ENCODE assay signal across 12 cellular contexts in genomic region chr22:23837496-23837859, GRCh38.
DNase-seq lines count a peak whose midpoint lies in the region; ATAC-seq and TF ChIP-seq lines count a peak whose summit lies in the region.
"Had no signal": no experiment of that assay in that cellular context is flagged by ENCODE, and none has a peak within 500 bp of the region (broad histone marks: within the 10 kb centered on the region; RNA-seq: fewer than 3 reads in every experiment).

No MANE protein-coding gene starts in this region.

- peak overlapping the region; percentile 89 for H3K4me3 Mint-ChIP-seq in stimulated activated naive CD8-positive, alpha-beta T cell treated with anti-CD3 and anti-CD28 coated beads, Interleukin-15, Interleukin-2, amounts not matched to agents 100 ng/mL and 50 ng/mL, for 24 hours

- no peak for ATAC-seq in stimulated activated naive CD8-positive, alpha-beta T cell treated with anti-CD3 and anti-CD28 coated beads, Interleukin-15, Interleukin-2, amounts not matched to agents 100 U/mL and 50 U/mL, for 24 hours
- no peak for ATAC-seq in HG02970 (IDR thresholded peaks at IDR 0.05; ENCODE audit: low FRiP score, unreplicated experiment)
- ATAC-seq in HG02885 (IDR thresholded peaks at IDR 0.05; ENCODE audit: poor library complexity, unreplicated experiment) = no peak
- ATAC-seq: CD8-positive, alpha-beta T cell had no signal

- H3K9me3 ChIP-seq in SU-DHL-6 (ENCODE audit: insufficient read depth, low read length) (no peaks in the 10 kb centered on the region), iPS-18a (ENCODE audit: control insufficient read depth, low read depth, low read length) (no peaks in the 10 kb centered on the region)

- peak overlapping the region; percentile 53 for H3K9ac ChIP-seq in SU-DHL-6 (ENCODE audit: low read length)
- H3K9ac ChIP-seq in iPS-18a (ENCODE audit: low read length) = no peak overlapping the region

- no peaks in the 10 kb centered on the region; the same call in 1 of the 2 replicates for H4K20me1 ChIP-seq in SU-DHL-6 (ENCODE audit: low read depth, low read length)

- H3K4me3 ChIP-seq in SU-DHL-6 (ENCODE audit: insufficient read depth, low read length, poor library complexity, severe bottlenecking) = no peak overlapping the region
- peak overlapping the region; percentile 77 for H3K4me3 ChIP-seq in iPS-18a (ENCODE audit: low read length)

- H3K4me1 Mint-ChIP-seq in stimulated activated naive CD8-positive, alpha-beta T cell treated with anti-CD3 and anti-CD28 coated beads, Interleukin-15, Interleukin-2, amounts not matched to agents 100 ng/mL and 50 ng/mL, for 24 hours (ENCODE audit: low read depth) = peaks cover 28% of the 10 kb centered on the region

- peaks cover 8% of the 10 kb centered on the region for H3K4me1 ChIP-seq in iPS-18a (ENCODE audit: control insufficient read depth, low read depth, low read length)

- peaks cover 3% of the 10 kb centered on the region for H3K27me3 Mint-ChIP-seq in stimulated activated naive CD8-positive, alpha-beta T cell treated with anti-CD3 and anti-CD28 coated beads, Interleukin-15, Interleukin-2, amounts not matched to agents 100 ng/mL and 50 ng/mL, for 24 hours

- TF ChIP-seq CTCF in SU-DHL-6 (IDR thresholded peaks at IDR 0.05; ENCODE audit: insufficient read depth, low read length, poor library complexity, severe bottlenecking) = no peak

- DNase-seq in stimulated activated naive CD8-positive, alpha-beta T cell treated with anti-CD3 and anti-CD28 coated beads, Interleukin-15, Interleukin-2, amounts not matched to agents 100 U/mL and 50 U/mL, for 24 hours = no peak
- DNase-seq in activated effector memory CD4-positive, alpha-beta T cell treated with Interleukin-2 at 50 U/mL for 16 hours = no peak
- no peak for DNase-seq in globus pallidus (ENCODE audit: low spot score)
- DNase-seq: CD8-positive, alpha-beta T cell; midbrain; T1000 had no signal

- no peaks in the 10 kb centered on the region for H3K36me3 ChIP-seq in SU-DHL-6 (ENCODE audit: low read length)
- peaks cover 27% of the 10 kb centered on the region for H3K36me3 ChIP-seq in iPS-18a (ENCODE audit: control insufficient read depth, low read depth, low read length)

- peaks cover 4% of the 10 kb centered on the region for H3K79me2 ChIP-seq in SU-DHL-6 (ENCODE audit: insufficient read depth, low read length)

- H3K9me2 ChIP-seq in SU-DHL-6 (replicated peaks; ENCODE audit: insufficient read depth, low read length) = no peaks in the 10 kb centered on the region

- H2AFZ ChIP-seq in SU-DHL-6 (ENCODE audit: low read depth, low read length, severe bottlenecking) = no peak overlapping the region

- peak overlapping the region; percentile 90 for H3K27ac ChIP-seq in SU-DHL-6 (ENCODE audit: low read depth, low read length)
- no peak overlapping the region for H3K27ac ChIP-seq in iPS-18a (ENCODE audit: low read length)
- H3K27ac ChIP-seq: coronary artery had no signal

- H3K9me3 Mint-ChIP-seq in stimulated activated naive CD8-positive, alpha-beta T cell treated with anti-CD3 and anti-CD28 coated beads, Interleukin-15, Interleukin-2, amounts not matched to agents 100 ng/mL and 50 ng/mL, for 24 hours = no peaks in the 10 kb centered on the region
- H3K9me3 Mint-ChIP-seq: CD8-positive, alpha-beta T cell had no signal

- peaks cover 20% of the 10 kb centered on the region; the same call in 1 of the 2 replicates for H3F3A ChIP-seq in SU-DHL-6 (ENCODE audit: insufficient read depth)

- no peak overlapping the region for H3K27ac Mint-ChIP-seq in stimulated activated naive CD8-positive, alpha-beta T cell treated with anti-CD3 and anti-CD28 coated beads, Interleukin-15, Interleukin-2, amounts not matched to agents 100 ng/mL and 50 ng/mL, for 24 hours
- H3K27ac Mint-ChIP-seq: CD8-positive, alpha-beta T cell had no signal

- H3K36me3 Mint-ChIP-seq in stimulated activated naive CD8-positive, alpha-beta T cell treated with anti-CD3 and anti-CD28 coated beads, Interleukin-15, Interleukin-2, amounts not matched to agents 100 ng/mL and 50 ng/mL, for 24 hours (ENCODE audit: low read depth) = peaks cover 8% of the 10 kb centered on the region

- H3K27me3 ChIP-seq in SU-DHL-6 (ENCODE audit: low read length) = no peaks in the 10 kb centered on the region
- peaks cover 9% of the 10 kb centered on the region for H3K27me3 ChIP-seq in iPS-18a (ENCODE audit: control insufficient read depth, insufficient read depth, low read length)

- peak overlapping the region; percentile 64 for H3K4me2 ChIP-seq in SU-DHL-6 (ENCODE audit: low read depth, low read length, poor library complexity, severe bottlenecking)
